ENCODE assay signal across 8 cellular contexts in genomic region chr16:28291651-28292626, GRCh38. TPM values are rescaled to one million over a fixed set of nuclear protein-coding genes. Genes with fewer than 3 reads are reported as not detected.
DNase-seq lines count a peak whose midpoint lies in the region; ATAC-seq lines count a peak whose summit lies in the region.

SBK1 (plus strand) TSS chr16:28292525; CDS start chr16:28317392, 24,867 bp downstream.

- peak within 1 kb of the TSS; percentile 46 for H3K27ac ChIP-seq in layer of hippocampus (ENCODE audit: low read depth, low read length)

- ATAC-seq in Right ventricle myocardium inferior, result peak; percentile 92
- ATAC-seq in HG03139 (IDR thresholded peaks at IDR 0.05; ENCODE audit: unreplicated experiment), result peak; percentile 78

- DNase-seq in Right ventricle myocardium inferior (ENCODE audit: missing footprints) (peak; percentile 83), cardiac septum (ENCODE audit: low spot score) (no peak), NCI-H345 (lab: John Stamatoyannopoulos, UW) (peak; percentile 89), cerebellar cortex (ENCODE audit: low spot score) (peak; percentile 84)
- peak; percentile 83 for DNase-seq in activated CD4-positive, CD25-positive, alpha-beta regulatory T cell treated with anti-CD3 and anti-CD28 coated beads, Interleukin-2, amount 50 U/mL, for 72 hours
- peak; percentile 77 to 81 for DNase-seq in stimulated activated CD4-positive, alpha-beta T cell treated with anti-CD3 and anti-CD28 coated beads, Interleukin-1b, Interleukin-23, amount 100 ng/mL, for 4 hours (ENCODE audit: low read depth in 2 of 2)

- intact Hi-C loops in Right ventricle myocardium inferior (cut with DNase I), result no loop called here
- intact Hi-C loops in cardiac septum (cut with DNase I), result no loop called here

- no peaks in the 10 kb centered on the region for H3K27me3 ChIP-seq in layer of hippocampus (ENCODE audit: control insufficient read depth, insufficient read depth, low read length)

RNA-seq across cellular contexts. Expression of gene SBK1, which starts in this region (rescaled TPM):
- 1.4 TPM for total RNA-seq in Right ventricle myocardium inferior
- total RNA-seq in cardiac septum, result 1.9 TPM
